16 cellular contexts compared by ENCODE assay signal in the genomic region with DNA sequence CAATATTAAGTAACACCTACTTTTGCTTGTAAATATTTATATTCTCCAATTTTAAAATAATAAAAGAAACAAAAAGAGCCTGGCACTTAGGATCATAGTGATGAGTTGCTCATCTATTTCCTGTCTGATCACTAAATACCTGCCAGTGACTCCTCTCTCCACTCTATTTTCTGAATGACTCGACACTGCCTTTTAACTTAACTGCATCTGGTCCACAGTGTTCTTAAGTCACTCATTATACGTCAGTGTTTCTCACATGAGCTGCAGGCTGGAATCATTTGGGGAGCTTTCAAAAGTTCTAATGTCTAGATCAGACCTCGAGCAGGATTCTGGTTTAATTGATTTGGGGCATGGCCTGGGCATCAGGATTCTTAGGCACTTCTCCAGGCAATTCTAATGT.
DNase-seq lines count a peak whose midpoint lies in the region; FAIRE-seq and TF ChIP-seq lines count a peak whose summit lies in the region.
"Had no signal": no experiment of that assay in that cellular context is flagged by ENCODE, and none has a peak within 500 bp of the region (broad histone marks: within the 10 kb centered on the region; RNA-seq: fewer than 3 reads in every experiment).

No MANE protein-coding gene starts in this region.

- no TSS peak for BruUV-seq in MCF 10A (replicated peaks; lab: Mats Ljungman, UMichigan)

- H3K4me3 ChIP-seq in breast epithelium: no peak overlapping the region
- no peak overlapping the region for H3K4me3 ChIP-seq in fibroblast of the aortic adventitia (ENCODE audit: low read depth, low read length)
- no peak overlapping the region for H3K4me3 ChIP-seq in vagina
- no peak overlapping the region for H3K4me3 ChIP-seq in small intestine (ENCODE audit: low read depth in 1 of 2, low read length in 2 of 2)

- peaks cover under 1 to 3% of the 10 kb centered on the region in 2 donors for H3K4me1 ChIP-seq in breast epithelium
- H3K4me1 ChIP-seq in vagina: peaks cover 79% of the 10 kb centered on the region
- H3K4me1 ChIP-seq in small intestine (ENCODE audit: control insufficient read depth in 2 of 2, insufficient read depth in 1 of 2, low read depth in 1 of 2, low read length in 1 of 2): peaks cover 2% of the 10 kb centered on the region in 2 donors

- peaks cover 36% of the 10 kb centered on the region for H3K4me1 Mint-ChIP-seq in MCF 10A (ENCODE audit: insufficient read depth, unreplicated experiment)

- peaks cover 17% of the 10 kb centered on the region for H3K36me3 Mint-ChIP-seq in MCF 10A (ENCODE audit: insufficient read depth, unreplicated experiment)
- H3K36me3 Mint-ChIP-seq: naive B cell had no signal

- 66 to 71% (median 68%) methylated on average over 3 of the region's 3 CpGs for WGBS in small intestine, 3 donors

- intact Hi-C loops in breast epithelium (cut with DNase I; ENCODE audit: low total_unique reads): no loop called here
- intact Hi-C loops in MCF 10A (cut with micrococcal nuclease): no loop called here
- intact Hi-C loops in vagina (cut with DNase I): no loop called here

- no peak for TF ChIP-seq POLR2A in breast epithelium (IDR thresholded peaks at IDR 0.05)
- TF ChIP-seq POLR2A in vagina (IDR thresholded peaks at IDR 0.05): no peak

- H3K27me3 Mint-ChIP-seq in MCF 10A (ENCODE audit: insufficient read depth, unreplicated experiment): no peaks in the 10 kb centered on the region
- H3K27me3 Mint-ChIP-seq: activated CD8-positive, alpha-beta T cell treated with anti-CD3 and anti-CD28 coated beads for 36 hours; activated naive CD8-positive, alpha-beta T cell treated with anti-CD3 and anti-CD28 coated beads, Interleukin-2, amount 50 U/mL, for 24 hours had no signal

- H3K27ac ChIP-seq in breast epithelium (peak overlapping the region; percentile 50 to 87), vagina (peak overlapping the region; percentile 28), small intestine (ENCODE audit: low read depth in 1 of 2, low read length in 1 of 2) (peak overlapping the region in 1 of 2 donors; percentile 14)

- no peak for FAIRE-seq in small intestine (lab: Jason Lieb, UNC)

- no peak for DNase-seq in breast epithelium (ENCODE audit: low spot score in 2 of 2)
- no peak for DNase-seq in MCF 10A (ENCODE audit: unreplicated experiment)
- peak; percentile 64 for DNase-seq in LHCN-M2 (ENCODE audit: low read depth)
- peak; percentile 39 for DNase-seq in fibroblast of the aortic adventitia (ENCODE audit: low read depth)
- DNase-seq in vagina (ENCODE audit: extremely low spot score in 2 of 2): no peak
- no peak for DNase-seq in NCI-H510A treated with DMSO at 0.1 percent for 48 hours (lab: John Stamatoyannopoulos, UW)
- no peak for DNase-seq in small intestine
- DNase-seq in COR-L47 (lab: John Stamatoyannopoulos, UW): no peak
- DNase-seq: activated CD8-positive, alpha-beta T cell treated with anti-CD3 and anti-CD28 coated beads for 36 hours; activated naive CD8-positive, alpha-beta T cell treated with anti-CD3 and anti-CD28 coated beads, Interleukin-2, amount 50 U/mL, for 24 hours; endodermal cell; GDM1; naive B cell; NCI-H1694; stimulated activated CD8-positive, alpha-beta memory T cell treated with anti-CD3 and anti-CD28 coated beads, Interleukin-4, amount 100 ng/mL, for 48 hours had no signal

- H3K4me3 Mint-ChIP-seq in MCF 10A (ENCODE audit: unreplicated experiment): no peak overlapping the region
- H3K4me3 Mint-ChIP-seq: activated CD8-positive, alpha-beta T cell treated with anti-CD3 and anti-CD28 coated beads for 36 hours; activated naive CD8-positive, alpha-beta T cell treated with anti-CD3 and anti-CD28 coated beads, Interleukin-2, amount 50 U/mL, for 24 hours; endodermal cell; naive B cell; T-helper 1 cell treated with Interleukin-12 subunit alpha and Interleukin-12 subunit beta and Interleukin-4 antibody, amounts not matched to agents 30 μg/mL and 1 μg/mL, for 36 hours had no signal

- no peaks in the 10 kb centered on the region for H3K9me3 Mint-ChIP-seq in MCF 10A (ENCODE audit: unreplicated experiment)
- H3K9me3 Mint-ChIP-seq: activated CD8-positive, alpha-beta T cell treated with anti-CD3 and anti-CD28 coated beads for 36 hours; activated naive CD8-positive, alpha-beta T cell treated with anti-CD3 and anti-CD28 coated beads, Interleukin-2, amount 50 U/mL, for 24 hours; endodermal cell; T-helper 1 cell treated with Interleukin-12 subunit alpha and Interleukin-12 subunit beta and Interleukin-4 antibody, amounts not matched to agents 30 μg/mL and 1 μg/mL, for 36 hours had no signal

- H3K27ac Mint-ChIP-seq in MCF 10A (ENCODE audit: low read depth, unreplicated experiment): no peak overlapping the region
- H3K27ac Mint-ChIP-seq: activated CD8-positive, alpha-beta T cell treated with anti-CD3 and anti-CD28 coated beads for 36 hours; activated naive CD8-positive, alpha-beta T cell treated with anti-CD3 and anti-CD28 coated beads, Interleukin-2, amount 50 U/mL, for 24 hours; endodermal cell; T-helper 1 cell treated with Interleukin-12 subunit alpha and Interleukin-12 subunit beta and Interleukin-4 antibody, amounts not matched to agents 30 μg/mL and 1 μg/mL, for 36 hours had no signal

- no peak for TF ChIP-seq CTCF in breast epithelium (IDR thresholded peaks at IDR 0.05)
- TF ChIP-seq CTCF in MCF 10A (IDR thresholded peaks at IDR 0.05; ENCODE audit: unreplicated experiment): no peak
- no peak for TF ChIP-seq CTCF in fibroblast of the aortic adventitia (IDR thresholded peaks at IDR 0.05; ENCODE audit: insufficient read depth, low read length)
- no peak for TF ChIP-seq CTCF in vagina (IDR thresholded peaks at IDR 0.05)

- no peaks in the 10 kb centered on the region for H3K9me3 ChIP-seq in breast epithelium
- H3K9me3 ChIP-seq in vagina: no peaks in the 10 kb centered on the region
- H3K9me3 ChIP-seq in small intestine (ENCODE audit: control insufficient read depth, low read depth): no peaks in the 10 kb centered on the region

- POLR2A ChIA-PET in MCF 10A (lab: Yijun Ruan, JAX): interaction anchor here (0.8 to 1.7 kb wide), 2 partner anchors 9 to 128 kb away, joined by 3 read pairs; no protein-coding TSS in a partner anchor

- CTCF ChIA-PET in MCF 10A (lab: Yijun Ruan, JAX): interaction anchor here (0.8 kb wide), 1 partner anchor 219 kb away, joined by 4 read pairs; no protein-coding TSS in a partner anchor

- H3K36me3 ChIP-seq in breast epithelium: no peaks in the 10 kb centered on the region
- no peaks in the 10 kb centered on the region for H3K36me3 ChIP-seq in vagina
- no peaks in the 10 kb centered on the region for H3K36me3 ChIP-seq in small intestine (ENCODE audit: control insufficient read depth in 2 of 2, insufficient read depth in 2 of 2, low read length in 2 of 2)

- H3K27me3 ChIP-seq in breast epithelium: no peaks in the 10 kb centered on the region
- no peaks in the 10 kb centered on the region for H3K27me3 ChIP-seq in vagina
- no peaks in the 10 kb centered on the region for H3K27me3 ChIP-seq in small intestine (ENCODE audit: control insufficient read depth in 2 of 2, insufficient read depth in 2 of 2, low read length in 2 of 2)

Comparison
In these comparisons a context has a peak if more than half of its experiments do, and no peak if none do; other contexts are left out.
1. DNase-seq: peak in LHCN-M2 (single experiment) and fibroblast of the aortic adventitia (single experiment); none in breast epithelium (0 of 2), MCF 10A (single experiment), vagina (0 of 2), NCI-H510A treated with DMSO at 0.1 percent for 48 hours (single experiment), small intestine (single experiment) and COR-L47 (single experiment).